In the genomic region with DNA sequence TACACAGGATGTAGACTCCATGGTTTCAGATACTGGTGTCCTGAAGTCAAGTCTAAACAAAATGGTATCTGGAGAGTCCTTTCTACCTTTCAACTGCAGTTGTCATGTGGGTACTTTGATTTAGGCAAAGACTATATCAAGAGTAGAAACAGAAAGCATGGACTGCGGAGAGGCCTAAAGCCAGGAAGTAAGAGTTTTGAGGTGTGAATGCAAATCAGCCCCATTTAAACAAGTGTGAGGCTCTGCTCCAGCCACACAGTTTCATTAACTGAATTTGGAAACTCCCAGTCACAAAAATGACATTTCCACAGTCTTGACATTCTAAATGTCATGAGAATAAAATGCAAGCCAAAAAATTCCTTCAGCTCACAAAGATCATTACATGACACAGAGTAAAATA, we compare ENCODE assay signal across 12 cellular contexts.
DNase-seq lines count a peak whose midpoint lies in the region; ATAC-seq, FAIRE-seq and TF ChIP-seq lines count a peak whose summit lies in the region.
"Had no signal": no experiment of that assay in that cellular context is flagged by ENCODE, and none has a peak within 500 bp of the region (broad histone marks: within the 10 kb centered on the region; RNA-seq: fewer than 3 reads in every experiment).

No MANE protein-coding gene starts in this region.

- peak; percentile 100 for ATAC-seq in GM19452 (IDR thresholded peaks at IDR 0.05; ENCODE audit: unreplicated experiment)
- ATAC-seq in HG02981 (IDR thresholded peaks at IDR 0.05; ENCODE audit: unreplicated experiment): peak; percentile 100
- peak; percentile 58 for ATAC-seq in activated B cell treated with CpG ODN at 0.5 μM for 24 hours (ENCODE audit: low read depth)
- ATAC-seq: CD8-positive, alpha-beta T cell had no signal

- no peaks in the 10 kb centered on the region for H3K27me3 Mint-ChIP-seq in activated B cell treated with CpG ODN at 0.5 μM for 24 hours

- DNase-seq in GM13976 (ENCODE audit: low spot score) (peak; percentile 12), activated B cell treated with CpG ODN at 0.5 μM for 24 hours (no peak), D721Med (ENCODE audit: insufficient read length, low spot score) (no peak), NCI-H2227 treated with DMSO at 0.1 percent for 48 hours (lab: John Stamatoyannopoulos, UW) (no peak), MG63 (no peak), NCI-H748 treated with DMSO at 0.1 percent for 48 hours (lab: John Stamatoyannopoulos, UW) (no peak)
- DNase-seq: CD8-positive, alpha-beta T cell; NCI-H1436 treated with DMSO at 0.1 percent for 48 hours had no signal

- CTCF ChIA-PET in activated B cell treated with CpG ODN at 0.5 μM for 24 hours (lab: Charles Lee): no interaction called here

- peaks cover 29% of the 10 kb centered on the region for H3K36me3 Mint-ChIP-seq in activated B cell treated with CpG ODN at 0.5 μM for 24 hours (ENCODE audit: low read depth)

- POLR2A ChIA-PET in activated B cell treated with CpG ODN at 0.5 μM for 24 hours (lab: Charles Lee): no interaction called here

- H3K27me3 ChIP-seq in MG63: no peaks in the 10 kb centered on the region
- H3K27me3 ChIP-seq: neutrophil had no signal

- no peaks in the 10 kb centered on the region for H3K9me3 Mint-ChIP-seq in activated B cell treated with CpG ODN at 0.5 μM for 24 hours
- H3K9me3 Mint-ChIP-seq: CD8-positive, alpha-beta T cell had no signal

- FAIRE-seq in D721Med (lab: Jason Lieb, UNC): no peak

- peaks cover 3% of the 10 kb centered on the region; the same call in 1 of the 2 replicates for H3K36me3 ChIP-seq in MG63

- peak overlapping the region; percentile 60 for H3K4me3 Mint-ChIP-seq in activated B cell treated with CpG ODN at 0.5 μM for 24 hours
- H3K4me3 Mint-ChIP-seq: CD8-positive, alpha-beta T cell had no signal

- peaks cover 13% of the 10 kb centered on the region for H3K4me1 Mint-ChIP-seq in activated B cell treated with CpG ODN at 0.5 μM for 24 hours

- no peak for TF ChIP-seq CTCF in GM13976 (IDR thresholded peaks at IDR 0.05; ENCODE audit: borderline replicate concordance, control extremely low read depth, extremely low read depth, insufficient read depth, missing control alignments)
- no peak for TF ChIP-seq CTCF in activated B cell treated with CpG ODN at 0.5 μM for 24 hours (IDR thresholded peaks at IDR 0.05)
- TF ChIP-seq CTCF in D721Med (IDR thresholded peaks at IDR 0.05; ENCODE audit: insufficient read depth, missing control alignments): no peak

- peak overlapping the region; percentile 63 for H3K27ac Mint-ChIP-seq in activated B cell treated with CpG ODN at 0.5 μM for 24 hours
- H3K27ac Mint-ChIP-seq: CD8-positive, alpha-beta T cell had no signal

- in situ Hi-C loops in GM13976 (cut with MboI; ENCODE audit: low sequenced_read_pairs, unreplicated experiment): no loop called here

- no peaks in the 10 kb centered on the region for H3K9me3 ChIP-seq in MG63
- H3K9me3 ChIP-seq: neutrophil had no signal

- no peak overlapping the region for H3K4me3 ChIP-seq in MG63
- H3K4me3 ChIP-seq: SK-N-MC had no signal

- intact Hi-C loops in activated B cell treated with CpG ODN at 0.5 μM for 24 hours (cut with micrococcal nuclease): loop anchor here (5.0 kb wide), 1 partner anchor 137 kb away; a partner anchor contains a TSS
